ENCODE assay signal across 15 cellular contexts in genomic region chr6:86712039-86712438, GRCh38.
"Had no signal": no experiment of that assay in that cellular context is flagged by ENCODE, and none has a peak within 500 bp of the region (broad histone marks: within the 10 kb centered on the region; RNA-seq: fewer than 3 reads in every experiment).

No MANE protein-coding gene starts in this region.

- H3K36me3 Mint-ChIP-seq: naive thymus-derived CD8-positive, alpha-beta T cell; stimulated activated naive B cell treated with anti-CD40 and anti-IgM and Interleukin-4, amounts not matched to agents 10 μg/mL and 1 μg/mL and 100 μg/mL, for 72 hours had no signal

- H3K27ac Mint-ChIP-seq: naive thymus-derived CD8-positive, alpha-beta T cell; stimulated activated naive B cell treated with anti-CD40 and anti-IgM and Interleukin-4, amounts not matched to agents 10 μg/mL and 1 μg/mL and 100 μg/mL, for 72 hours; stimulated activated naive CD8-positive, alpha-beta T cell treated with anti-CD3 and anti-CD28 coated beads, Interleukin-15, amount 100 ng/mL, for 72 hours had no signal

- DNase-seq: dorsolateral prefrontal cortex; effector CD8-positive, alpha-beta T cell; foreskin melanocyte; heart left ventricle; hippocampal formation; kidney glomerular epithelial cell; mucosa of descending colon; naive thymus-derived CD8-positive, alpha-beta T cell; posterior cingulate gyrus; sigmoid colon; stimulated activated CD4-positive, alpha-beta T cell treated with anti-CD3 and anti-CD28 coated beads, Interleukin-2, amount 100 ng/mL, for 24 hours; stimulated activated CD4-positive, alpha-beta T cell treated with anti-CD3 and anti-CD28 coated beads, Interleukin-4, amount 100 ng/mL, for 4 hours; stimulated activated naive B cell treated with anti-CD40 and anti-IgM and Interleukin-4, amounts not matched to agents 10 μg/mL and 1 μg/mL and 100 μg/mL, for 72 hours; stimulated activated naive CD8-positive, alpha-beta T cell treated with anti-CD3 and anti-CD28 coated beads, Interleukin-15, amount 100 ng/mL, for 72 hours; testis had no signal

- H3K4me1 Mint-ChIP-seq: naive thymus-derived CD8-positive, alpha-beta T cell; stimulated activated naive B cell treated with anti-CD40 and anti-IgM and Interleukin-4, amounts not matched to agents 10 μg/mL and 1 μg/mL and 100 μg/mL, for 72 hours; stimulated activated naive CD8-positive, alpha-beta T cell treated with anti-CD3 and anti-CD28 coated beads, Interleukin-15, amount 100 ng/mL, for 72 hours had no signal

- H3K4me3 Mint-ChIP-seq: naive thymus-derived CD8-positive, alpha-beta T cell; stimulated activated naive B cell treated with anti-CD40 and anti-IgM and Interleukin-4, amounts not matched to agents 10 μg/mL and 1 μg/mL and 100 μg/mL, for 72 hours; stimulated activated naive CD8-positive, alpha-beta T cell treated with anti-CD3 and anti-CD28 coated beads, Interleukin-15, amount 100 ng/mL, for 72 hours had no signal

- H3K27me3 Mint-ChIP-seq: stimulated activated naive B cell treated with anti-CD40 and anti-IgM and Interleukin-4, amounts not matched to agents 10 μg/mL and 1 μg/mL and 100 μg/mL, for 72 hours; stimulated activated naive CD8-positive, alpha-beta T cell treated with anti-CD3 and anti-CD28 coated beads, Interleukin-15, amount 100 ng/mL, for 72 hours had no signal
